Comparison of ENCODE assay signal across 1 cellular context in the genomic region with DNA sequence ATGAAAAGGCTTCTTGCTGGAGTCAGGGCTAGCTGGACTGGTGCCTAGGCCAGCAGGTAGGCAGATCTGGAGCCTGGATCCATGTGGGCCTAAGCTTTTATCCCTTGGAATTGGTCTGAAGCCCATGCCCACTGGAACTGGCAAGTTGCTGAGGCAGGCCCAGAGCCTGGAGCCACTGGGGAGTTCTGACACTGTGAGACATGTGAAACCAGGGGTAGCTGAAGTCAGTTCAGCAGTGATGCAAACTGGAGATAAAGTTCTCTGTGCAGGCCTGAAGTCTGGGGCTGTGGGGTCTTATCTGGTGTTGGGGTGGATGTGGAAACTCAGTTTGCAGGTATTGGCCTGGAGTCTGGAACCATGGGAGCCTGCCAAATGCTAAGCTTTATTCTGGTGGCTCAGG.
TF ChIP-seq lines count a peak whose summit lies in the region.

No MANE protein-coding gene starts in this region.

TF ChIP-seq in H1, 55 proteins besides CTCF, POLR2A, EP300 and RAD21:
- TF ChIP-seq CBX5 (IDR thresholded peaks at IDR 0.05; ENCODE audit: low read depth, low read length): no peak
